Comparison of ENCODE assay signal across 1 cellular context in the genomic region with DNA sequence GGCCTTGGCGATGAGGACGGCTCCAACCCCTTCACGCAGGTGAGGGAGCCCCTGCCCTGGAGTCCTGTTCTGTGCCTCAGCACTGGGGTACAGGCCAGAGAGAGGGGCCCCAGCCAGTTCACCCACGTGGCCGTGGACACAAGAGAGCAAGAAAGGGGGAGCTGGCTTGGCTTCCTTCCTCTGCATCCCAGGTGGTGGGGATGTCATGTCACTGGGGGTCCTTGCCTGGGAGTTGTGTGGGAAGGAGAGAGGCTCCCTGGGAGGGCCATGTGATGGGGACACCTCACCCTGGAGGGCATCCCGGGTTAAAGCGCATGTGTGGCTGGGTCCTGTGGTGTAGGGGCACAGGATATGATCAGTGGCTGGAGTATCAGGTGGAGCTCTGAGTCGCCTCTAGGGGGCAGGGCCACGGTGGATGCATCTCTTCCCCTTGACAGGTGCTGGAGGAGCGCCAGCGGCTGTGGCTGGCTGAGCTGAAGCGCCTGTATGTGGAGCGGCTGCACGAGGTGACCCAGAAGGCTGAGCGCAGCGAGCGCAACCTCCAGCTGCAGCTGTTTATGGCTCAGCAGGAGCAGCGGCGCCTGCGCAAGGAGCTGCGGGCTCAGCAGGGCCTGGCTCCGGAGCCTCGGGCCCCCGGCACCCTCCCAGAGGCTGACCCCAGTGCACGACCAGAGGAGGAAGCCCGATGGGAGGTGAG.
TF ChIP-seq lines count a peak whose summit lies in the region.

No MANE protein-coding gene starts in this region.

TF ChIP-seq in HepG2, 621 proteins besides CTCF, POLR2A, EP300 and RAD21 (continued from another document):
- no peak for TF ChIP-seq ZBTB34 (CRISPR knock-in tag; IDR thresholded peaks at IDR 0.05)
- TF ChIP-seq PRDM10 (CRISPR knock-in tag; IDR thresholded peaks at IDR 0.05; ENCODE audit: low read depth), result 0 out of 2 replicates have a peak, but pooled peaks have one; percentile 27
- TF ChIP-seq, protein P1, sequence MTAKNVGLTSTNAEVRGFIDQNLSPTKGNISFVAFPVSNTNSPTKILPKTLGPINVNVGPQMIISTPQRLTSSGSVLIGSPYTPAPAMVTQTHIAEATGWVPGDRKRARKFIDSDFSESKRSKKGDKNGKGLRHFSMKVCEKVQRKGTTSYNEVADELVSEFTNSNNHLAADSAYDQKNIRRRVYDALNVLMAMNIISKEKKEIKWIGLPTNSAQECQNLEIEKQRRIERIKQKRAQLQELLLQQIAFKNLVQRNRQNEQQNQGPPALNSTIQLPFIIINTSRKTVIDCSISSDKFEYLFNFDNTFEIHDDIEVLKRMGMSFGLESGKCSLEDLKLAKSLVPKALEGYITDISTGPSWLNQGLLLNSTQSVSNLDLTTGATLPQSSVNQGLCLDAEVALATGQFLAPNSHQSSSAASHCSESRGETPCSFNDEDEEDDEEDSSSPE (CRISPR knock-in tag; IDR thresholded peaks at IDR 0.05), result peak; percentile 56; the same call in 1 of the 2 replicates
- TF ChIP-seq FOXK2 (IDR thresholded peaks at IDR 0.05), result no peak
- peak; percentile 50; the same call in 1 of the 2 replicates for TF ChIP-seq ERF (CRISPR knock-in tag; IDR thresholded peaks at IDR 0.05)
- TF ChIP-seq KDM4B (CRISPR knock-in tag; IDR thresholded peaks at IDR 0.05), result 0 out of 2 replicates have a peak, but pooled peaks have one; percentile 14
- no peak for TF ChIP-seq ZNF256 (CRISPR knock-in tag; conservative IDR thresholded peaks at IDR 0.05)
- TF ChIP-seq SIN3A (IDR thresholded peaks at IDR 0.05; ENCODE audit: borderline replicate concordance, low read depth, low read length), result no peak; the same call in 1 of the 2 replicates
- TF ChIP-seq TBL1XR1 (IDR thresholded peaks at IDR 0.05; ENCODE audit: borderline replicate concordance, low read length, partially characterized antibody), result no peak
- TF ChIP-seq ZNF720 (CRISPR knock-in tag; IDR thresholded peaks at IDR 0.05), result no peak
- peak; percentile 65 for TF ChIP-seq SALL1 (CRISPR knock-in tag; IDR thresholded peaks at IDR 0.05)
- no peak for TF ChIP-seq SMAD1 (CRISPR knock-in tag; IDR thresholded peaks at IDR 0.05; ENCODE audit: borderline replicate concordance, low read depth)
- no peak for TF ChIP-seq FOXK1 (CRISPR knock-in tag; IDR thresholded peaks at IDR 0.05; ENCODE audit: borderline replicate concordance, low read depth)
- no peak for TF ChIP-seq SP5 (CRISPR knock-in tag; IDR thresholded peaks at IDR 0.05; ENCODE audit: borderline replicate concordance, low read depth)
- no peak for TF ChIP-seq ZBTB8A (CRISPR knock-in tag; IDR thresholded peaks at IDR 0.05; ENCODE audit: borderline replicate concordance, low read depth)
- TF ChIP-seq GMEB2 (CRISPR knock-in tag; IDR thresholded peaks at IDR 0.05; ENCODE audit: low read depth), result no peak
